In the genomic region with DNA sequence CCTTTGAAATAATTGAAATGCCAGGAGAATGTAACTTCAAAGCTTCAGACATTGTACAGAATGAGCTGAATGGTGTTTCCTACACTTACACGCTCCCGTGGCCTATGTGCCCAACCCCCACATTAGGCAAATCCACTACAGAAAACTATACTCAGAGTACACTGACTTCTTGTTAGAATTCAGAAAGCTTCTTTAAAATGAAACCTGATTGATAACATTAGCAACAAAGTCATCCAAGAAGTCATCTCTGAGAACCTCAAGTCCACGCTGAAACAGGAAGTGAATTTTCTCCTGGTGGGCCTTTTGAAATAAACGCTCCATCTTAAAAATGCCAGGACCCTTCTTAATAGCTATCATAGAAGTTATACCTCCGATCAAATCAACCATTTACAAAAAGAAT, we compare ENCODE assay signal across 13 cellular contexts.
DNase-seq lines count a peak whose midpoint lies in the region; ATAC-seq and TF ChIP-seq lines count a peak whose summit lies in the region.
"Had no signal": no experiment of that assay in that cellular context is flagged by ENCODE, and none has a peak within 500 bp of the region (broad histone marks: within the 10 kb centered on the region; RNA-seq: fewer than 3 reads in every experiment).

No MANE protein-coding gene starts in this region.

- peak overlapping the region; percentile 66 for H2BK5ac ChIP-seq in IMR-90 (ENCODE audit: low read depth, low read length, poor library complexity, severe bottlenecking)

- H4K91ac ChIP-seq in IMR-90 (ENCODE audit: insufficient read depth, low read depth, low read length): peak overlapping the region; percentile 72; the same call in 1 of the 2 replicates

- H3K9me1 ChIP-seq in IMR-90 (ENCODE audit: insufficient read depth, low read length): peaks cover 24% of the 10 kb centered on the region

- H2BK120ac ChIP-seq in IMR-90 (ENCODE audit: low read depth, low read length): peak overlapping the region; percentile 79; the same call in 1 of the 2 replicates

- no TSS peak for BruUV-seq in IMR-90 (replicated peaks; lab: Mats Ljungman, UMichigan)

- no peak overlapping the region for H3K4me3 ChIP-seq in IMR-90 (ENCODE audit: insufficient read depth, low read depth, low read length)

- WGBS in IMR-90 (ENCODE audit: extremely low coverage in 2 of 2, insufficient read length in 1 of 2), 2 experiments: 52% methylated on average over 3 of the region's 5 CpGs; no CpG with 5 or more reads in 1 of the 2 experiments

- peaks cover 62% of the 10 kb centered on the region for H3K4me1 Mint-ChIP-seq in CD4-positive, alpha-beta T cell (ENCODE audit: low read depth)
- H3K4me1 Mint-ChIP-seq in central memory CD8-positive, alpha-beta T cell: peaks cover 39% of the 10 kb centered on the region
- peaks cover 64% of the 10 kb centered on the region for H3K4me1 Mint-ChIP-seq in nephron progenitor cell

- H3K36me3 Mint-ChIP-seq in CD4-positive, alpha-beta T cell (ENCODE audit: low read depth): no peaks in the 10 kb centered on the region
- H3K36me3 Mint-ChIP-seq in central memory CD8-positive, alpha-beta T cell (ENCODE audit: insufficient read depth): no peaks in the 10 kb centered on the region
- H3K36me3 Mint-ChIP-seq in nephron progenitor cell (ENCODE audit: low read depth): peaks cover 10% of the 10 kb centered on the region
- H3K36me3 Mint-ChIP-seq: CD8-positive, alpha-beta T cell had no signal

- no peak overlapping the region for H2AFZ ChIP-seq in IMR-90 (replicated peaks; ENCODE audit: low read length, poor library complexity)

- H3K4me1 ChIP-seq in IMR-90 (ENCODE audit: control insufficient read depth, insufficient read depth, low read length): peaks cover 33% of the 10 kb centered on the region

- H2BK20ac ChIP-seq in IMR-90 (ENCODE audit: low read depth, low read length): peak overlapping the region; percentile 79

- ATAC-seq in CD4-positive, alpha-beta T cell (ENCODE audit: poor library complexity): no peak
- no peak for ATAC-seq in IMR-90 (ENCODE audit: low read depth)
- ATAC-seq in central memory CD8-positive, alpha-beta T cell (replicated peaks; ENCODE audit: extremely low read depth, poor library complexity, severe bottlenecking): no peak
- ATAC-seq: CD8-positive, alpha-beta T cell had no signal

- no peaks in the 10 kb centered on the region for H3K9me3 Mint-ChIP-seq in CD4-positive, alpha-beta T cell
- no peaks in the 10 kb centered on the region for H3K9me3 Mint-ChIP-seq in central memory CD8-positive, alpha-beta T cell
- H3K9me3 Mint-ChIP-seq in nephron progenitor cell: peaks cover 5% of the 10 kb centered on the region
- H3K9me3 Mint-ChIP-seq: CD8-positive, alpha-beta T cell had no signal

- no peaks in the 10 kb centered on the region for H3K27me3 ChIP-seq in CD4-positive, alpha-beta T cell (ENCODE audit: control insufficient read depth, insufficient read depth, low read length)
- H3K27me3 ChIP-seq in IMR-90 (ENCODE audit: control insufficient read depth, insufficient read depth, low read length): no peaks in the 10 kb centered on the region

- peak overlapping the region; percentile 54 for H3K27ac Mint-ChIP-seq in CD4-positive, alpha-beta T cell
- peak overlapping the region; percentile 41 for H3K27ac Mint-ChIP-seq in central memory CD8-positive, alpha-beta T cell (ENCODE audit: low read depth)
- H3K27ac Mint-ChIP-seq in nephron progenitor cell: peak overlapping the region; percentile 21
- H3K27ac Mint-ChIP-seq: CD8-positive, alpha-beta T cell had no signal

- CTCF ChIA-PET in CD4-positive, alpha-beta T cell (lab: Charles Lee): interaction anchor here (1.1 kb wide), 1 partner anchor 16 kb away, joined by 4 read pairs; no protein-coding TSS in a partner anchor
- CTCF ChIA-PET in IMR-90 (lab: Yijun Ruan, JAX): no interaction called here

- peaks cover 7% of the 10 kb centered on the region; the same call in 1 of the 2 replicates for H4K20me1 ChIP-seq in IMR-90 (ENCODE audit: insufficient read depth, low read length)

- no peaks in the 10 kb centered on the region for H3K27me3 Mint-ChIP-seq in CD4-positive, alpha-beta T cell
- no peaks in the 10 kb centered on the region for H3K27me3 Mint-ChIP-seq in central memory CD8-positive, alpha-beta T cell
- no peaks in the 10 kb centered on the region for H3K27me3 Mint-ChIP-seq in nephron progenitor cell (ENCODE audit: low read depth, poor library complexity)

- TF ChIP-seq POLR2A in IMR-90 (IDR thresholded peaks at IDR 0.05; ENCODE audit: low read depth, low read length): no peak

- peak overlapping the region; percentile 68; the same call in 1 of the 2 replicates for H3K14ac ChIP-seq in IMR-90 (replicated peaks; ENCODE audit: low read depth, low read length)

- no peak for DNase-seq in CD4-positive, alpha-beta T cell
- no peak for DNase-seq in IMR-90
- DNase-seq in central memory CD8-positive, alpha-beta T cell (ENCODE audit: low spot score in 2 of 2): no peak
- DNase-seq in nephron progenitor cell: no peak
- no peak for DNase-seq in AG08396 (ENCODE audit: low spot score)
- DNase-seq in germinal center (ENCODE audit: low spot score): no peak
- DNase-seq in NCI-H1436 treated with DMSO at 0.1 percent for 48 hours (lab: John Stamatoyannopoulos, UW): no peak
- DNase-seq: CD8-positive, alpha-beta T cell; NCI-H2171; NK-92 treated with Interleukin-12 subunit alpha and Interleukin-12 subunit beta, amount 100 ng/mL, for 24 hours; right cardiac atrium; stimulated activated CD4-positive, alpha-beta T cell treated with anti-CD3 and anti-CD28 coated beads, Interleukin-4, amount 100 ng/mL, for 4 hours; stimulated activated naive CD4-positive, alpha-beta T cell treated with Interleukin-2 at 50 U/mL for 16 hours had no signal

- in situ Hi-C loops in IMR-90 (cut with MboI; ENCODE audit: low sequenced_read_pairs): no loop called here

- intact Hi-C loops in CD4-positive, alpha-beta T cell (cut with DNase I, micrococcal nuclease): no loop called here
- intact Hi-C loops in IMR-90 (cut with micrococcal nuclease): no loop called here

- POLR2A ChIA-PET in CD4-positive, alpha-beta T cell (lab: Charles Lee): no interaction called here
- POLR2A ChIA-PET in IMR-90 (lab: Charles Lee; ENCODE audit: unreplicated experiment): no interaction called here

- H3K9me3 ChIP-seq in CD4-positive, alpha-beta T cell (ENCODE audit: control insufficient read depth, low read length): no peaks in the 10 kb centered on the region
- H3K9me3 ChIP-seq in IMR-90 (ENCODE audit: control insufficient read depth, insufficient read depth, low read length): no peaks in the 10 kb centered on the region

- H3K36me3 ChIP-seq in IMR-90 (ENCODE audit: control insufficient read depth, insufficient read depth, low read length): no peaks in the 10 kb centered on the region

- H4K5ac ChIP-seq in IMR-90 (ENCODE audit: low read depth, low read length): peak overlapping the region; percentile 68

- no peak for TF ChIP-seq CTCF in CD4-positive, alpha-beta T cell (IDR thresholded peaks at IDR 0.05)
- TF ChIP-seq CTCF in IMR-90 (conservative IDR thresholded peaks at IDR 0.05; ENCODE audit: low read depth, low read length) (no peak), nephron progenitor cell (IDR thresholded peaks at IDR 0.05) (no peak)

- H3K79me1 ChIP-seq in IMR-90 (ENCODE audit: low read depth in 1 of 2, low read length in 2 of 2): peaks cover 39 to 73% of the 10 kb centered on the region in 2 experiments

- H2BK15ac ChIP-seq in IMR-90 (ENCODE audit: low read depth, low read length): peak overlapping the region; percentile 80; the same call in 1 of the 3 replicates

- no peak overlapping the region for H3K56ac ChIP-seq in IMR-90 (ENCODE audit: extremely low read depth, insufficient read depth, low read length)

- peak overlapping the region; percentile 71 for H3K4ac ChIP-seq in IMR-90 (ENCODE audit: low read depth, low read length)

- no peak overlapping the region for H2AK9ac ChIP-seq in IMR-90 (replicated peaks; ENCODE audit: low read depth, low read length, poor library complexity)

- dilution Hi-C loops in IMR-90 (cut with HindIII; ENCODE audit: low sequenced_read_pairs, unreplicated experiment): no loop called here

- H3K9ac ChIP-seq in IMR-90 (ENCODE audit: low read depth, low read length): no peak overlapping the region

- peak overlapping the region; percentile 57; the same call in 1 of the 2 replicates for H3K23ac ChIP-seq in IMR-90 (ENCODE audit: low read depth, low read length)

- peak overlapping the region; percentile 46 to 73; a peak in 3 of 4 replicates for H4K8ac ChIP-seq in IMR-90 (ENCODE audit: low read depth in 2 of 2, low read length in 2 of 2)

- H3K4me2 ChIP-seq in IMR-90 (ENCODE audit: low read depth, low read length): peak overlapping the region; percentile 83

- peak overlapping the region; percentile 84; the same call in 1 of the 2 replicates for H2AK5ac ChIP-seq in IMR-90 (ENCODE audit: low read depth, low read length)

- H3K27ac ChIP-seq in CD4-positive, alpha-beta T cell (ENCODE audit: low read depth, low read length): no peak overlapping the region
- peak overlapping the region; percentile 35; the same call in 1 of the 2 replicates for H3K27ac ChIP-seq in IMR-90 (ENCODE audit: insufficient read depth, low read length)

- H3K4me3 Mint-ChIP-seq in CD4-positive, alpha-beta T cell: no peak overlapping the region
- H3K4me3 Mint-ChIP-seq in central memory CD8-positive, alpha-beta T cell: no peak overlapping the region
- no peak overlapping the region for H3K4me3 Mint-ChIP-seq in nephron progenitor cell
- H3K4me3 Mint-ChIP-seq: CD8-positive, alpha-beta T cell had no signal

- TF ChIP-seq RAD21 in IMR-90 (IDR thresholded peaks at IDR 0.05; ENCODE audit: low read length): no peak

- peak overlapping the region; percentile 88 for H3K18ac ChIP-seq in IMR-90 (ENCODE audit: low read depth, low read length)

TF ChIP-seq in IMR-90, 13 proteins besides CTCF, POLR2A, EP300 and RAD21 (continues in another document):
- TF ChIP-seq CHD1 (IDR thresholded peaks at IDR 0.05; ENCODE audit: low read depth, low read length) (no peak), RCOR1 (IDR thresholded peaks at IDR 0.05; ENCODE audit: insufficient replicate concordance, low read length) (no peak), FOS (IDR thresholded peaks at IDR 0.05; ENCODE audit: low read depth, low read length) (no peak), NFE2L2 (IDR thresholded peaks at IDR 0.05; ENCODE audit: low read depth, low read length) (no peak)
- TF ChIP-seq, protein P1, sequence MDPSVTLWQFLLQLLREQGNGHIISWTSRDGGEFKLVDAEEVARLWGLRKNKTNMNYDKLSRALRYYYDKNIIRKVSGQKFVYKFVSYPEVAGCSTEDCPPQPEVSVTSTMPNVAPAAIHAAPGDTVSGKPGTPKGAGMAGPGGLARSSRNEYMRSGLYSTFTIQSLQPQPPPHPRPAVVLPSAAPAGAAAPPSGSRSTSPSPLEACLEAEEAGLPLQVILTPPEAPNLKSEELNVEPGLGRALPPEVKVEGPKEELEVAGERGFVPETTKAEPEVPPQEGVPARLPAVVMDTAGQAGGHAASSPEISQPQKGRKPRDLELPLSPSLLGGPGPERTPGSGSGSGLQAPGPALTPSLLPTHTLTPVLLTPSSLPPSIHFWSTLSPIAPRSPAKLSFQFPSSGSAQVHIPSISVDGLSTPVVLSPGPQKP (IDR thresholded peaks at IDR 0.05; ENCODE audit: borderline replicate concordance, low read depth, low read length): no peak
